ENCODE assay signal across 8 cellular contexts in the genomic region with DNA sequence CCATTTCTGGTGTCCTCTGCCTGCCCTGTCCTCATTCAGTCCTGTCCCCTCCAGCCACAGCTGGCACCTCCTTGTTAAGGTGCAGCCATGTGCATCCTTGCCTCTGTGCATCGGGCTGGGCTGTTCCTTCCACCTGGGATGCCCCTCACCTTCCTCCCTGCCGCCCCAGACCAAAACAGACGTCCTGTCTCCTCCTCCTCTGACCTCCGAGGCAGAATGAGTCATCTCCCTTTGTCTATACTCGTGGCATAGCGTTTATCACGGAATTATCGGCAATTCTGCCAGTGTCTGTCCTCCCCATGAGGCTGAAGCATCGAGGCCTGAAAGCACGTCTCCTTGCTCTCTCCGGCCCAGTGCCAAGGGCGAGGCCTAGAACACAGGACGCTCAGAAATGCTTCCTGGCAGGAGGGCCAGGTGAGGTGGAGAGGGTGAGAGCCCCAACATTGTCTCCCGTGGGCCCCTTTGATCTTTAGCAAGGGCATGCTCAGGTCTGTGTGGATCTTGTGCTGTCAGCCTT. TPM values are rescaled to one million over a fixed set of nuclear protein-coding genes. Genes with fewer than 3 reads are reported as not detected.
A peak's percentile ranks its signal among the peaks of the same experiment; 100 is the strongest.
DNase-seq lines count a peak whose midpoint lies in the region; TF ChIP-seq lines count a peak whose summit lies in the region.

No MANE protein-coding gene starts in this region.

- peak overlapping the region; percentile 82 for H4K91ac ChIP-seq in trophoblast cell (ENCODE audit: low read depth, low read length)

- no peaks in the 10 kb centered on the region for H3K9me3 ChIP-seq in Peyer's patch
- no peaks in the 10 kb centered on the region for H3K9me3 ChIP-seq in esophagus (ENCODE audit: control insufficient read depth in 2 of 2, insufficient read depth in 1 of 2, low read depth in 1 of 2, low read length in 1 of 2)
- no peaks in the 10 kb centered on the region for H3K9me3 ChIP-seq in trophoblast cell (ENCODE audit: insufficient read depth, low read depth, low read length)

- no peak overlapping the region for H3K23ac ChIP-seq in trophoblast cell (ENCODE audit: low read length)

- peak overlapping the region; percentile 6 for H3K18ac ChIP-seq in trophoblast cell (ENCODE audit: low read length)

- peak overlapping the region; percentile 60 for H2BK12ac ChIP-seq in trophoblast cell (ENCODE audit: low read length)

- DNase-seq in GM12865 (ENCODE audit: low read depth) = peak; percentile 53
- peak in 2 of 3 donors; percentile 71 for DNase-seq in Peyer's patch
- peak in 1 of 2 donors; percentile 36 for DNase-seq in trophoblast cell
- DNase-seq in iPS-NIHi11 (ENCODE audit: low spot score) = no peak
- no peak for DNase-seq in NCI-H774 (lab: John Stamatoyannopoulos, UW)
- DNase-seq in HuH-7.5 (ENCODE audit: low spot score) = no peak
- no peak for DNase-seq in NCI-H128 (lab: John Stamatoyannopoulos, UW; ENCODE audit: unreplicated experiment)

- H3K14ac ChIP-seq in trophoblast cell (ENCODE audit: low read length) = peak overlapping the region; percentile 80

- H3K36me3 ChIP-seq in Peyer's patch (no peaks in the 10 kb centered on the region), esophagus (ENCODE audit: control insufficient read depth in 2 of 2, insufficient read depth in 2 of 2, low read length in 1 of 2) (no peaks in the 10 kb centered on the region), trophoblast cell (ENCODE audit: control insufficient read depth in 1 of 2, insufficient read depth in 2 of 2, low read length in 2 of 2) (no peaks in the 10 kb centered on the region)

- H3K27ac ChIP-seq in Peyer's patch (peak overlapping the region; percentile 40 to 79 (median 58)), esophagus (ENCODE audit: low read depth in 2 of 2, low read length in 1 of 2) (peak overlapping the region; percentile 91 to 92), trophoblast cell (ENCODE audit: low read depth, low read length) (peak overlapping the region; percentile 96)

- peak overlapping the region; percentile 27 for H2AFZ ChIP-seq in trophoblast cell (ENCODE audit: insufficient read depth, low read length, poor library complexity)

- peak overlapping the region; percentile 55 for H3K4me2 ChIP-seq in trophoblast cell (ENCODE audit: low read length)

- peaks cover 4 to 49% (median 8%) of the 10 kb centered on the region in 4 donors for H3K4me1 ChIP-seq in Peyer's patch
- peaks cover 0 to 31% of the 10 kb centered on the region in 2 donors for H3K4me1 ChIP-seq in esophagus (ENCODE audit: control insufficient read depth in 2 of 2, insufficient read depth in 2 of 2, low read length in 1 of 2)
- peaks cover 31 to 37% of the 10 kb centered on the region in 2 experiments for H3K4me1 ChIP-seq in trophoblast cell (ENCODE audit: control insufficient read depth in 1 of 2, insufficient read depth in 2 of 2, low read length in 2 of 2)

- peak overlapping the region; percentile 62 for H2BK5ac ChIP-seq in trophoblast cell (ENCODE audit: low read depth, low read length, poor library complexity)

- H3K79me2 ChIP-seq in trophoblast cell (ENCODE audit: control insufficient read depth, insufficient read depth, low read length, poor library complexity) = peaks cover 35% of the 10 kb centered on the region

- peak overlapping the region; percentile 74 for H2BK120ac ChIP-seq in trophoblast cell (ENCODE audit: insufficient read depth, low read length, poor library complexity)

- no peak for TF ChIP-seq POLR2A in Peyer's patch (IDR thresholded peaks at IDR 0.05)

- peak overlapping the region; percentile 33 for H3K4me3 ChIP-seq in GM12865 (ENCODE audit: low read depth, low read length)
- no peak overlapping the region for H3K4me3 ChIP-seq in Peyer's patch
- H3K4me3 ChIP-seq in esophagus (ENCODE audit: low read depth in 1 of 2, low read length in 2 of 2) = no peak overlapping the region
- H3K4me3 ChIP-seq in trophoblast cell (ENCODE audit: low read depth, low read length) = no peak overlapping the region

- peak overlapping the region; percentile 29 for H3K4ac ChIP-seq in trophoblast cell (ENCODE audit: low read depth, low read length)

- peaks cover 32% of the 10 kb centered on the region for H3K79me1 ChIP-seq in trophoblast cell (ENCODE audit: low read length)

- H3K9ac ChIP-seq in trophoblast cell (ENCODE audit: low read length) = no peak overlapping the region

- H3K27me3 ChIP-seq in Peyer's patch (no peaks in the 10 kb centered on the region), esophagus (ENCODE audit: control insufficient read depth in 1 of 2, insufficient read depth in 2 of 2, low read length in 2 of 2) (no peaks in the 10 kb centered on the region), trophoblast cell (ENCODE audit: insufficient read depth, low read length) (no peaks in the 10 kb centered on the region)

- no peak for TF ChIP-seq CTCF in GM12865 (IDR thresholded peaks at IDR 0.05; ENCODE audit: insufficient read depth, low read depth, low read length, missing control alignments)
- TF ChIP-seq CTCF in Peyer's patch (IDR thresholded peaks at IDR 0.05) = no peak

- H2AK5ac ChIP-seq in trophoblast cell (ENCODE audit: low read length) = peak overlapping the region; percentile 36

- H4K8ac ChIP-seq in trophoblast cell (ENCODE audit: low read depth, low read length) = peak overlapping the region; percentile 38

- 10 to 17% methylated on average over 14 of the region's 14 CpGs for WGBS in esophagus, 2 donors
- no CpG with 5 or more reads among the region's 14 CpGs for whole genome bisulfite sequencing in trophoblast cell (ENCODE audit: extremely low coverage, insufficient coverage, insufficient read length)

- H4K12ac ChIP-seq in trophoblast cell (ENCODE audit: low read depth, low read length) = peak overlapping the region; percentile 22

RNA-seq across cellular contexts. Expression of a gene that starts 4.6 kb away (rescaled TPM):
- 10 to 100 TPM; 12.8 to 51.2 (median 47.6) TPM for total RNA-seq in Peyer's patch
- 10 to 100 TPM; 10.7 to 14.4 TPM for polyA plus RNA-seq in esophagus
- 16.7 and 17.4 TPM in 2 replicates for polyA plus RNA-seq in trophoblast cell (2013)

Comparison
In these comparisons a context has a peak if more than half of its experiments do, and no peak if none do; other contexts are left out.
1. DNase-seq: peak in GM12865 (single experiment) and Peyer's patch (2 of 3); none in iPS-NIHi11 (single experiment), NCI-H774 (single experiment), HuH-7.5 (single experiment) and NCI-H128 (single experiment).
2. Peak in every context shown above with its lines, with median percentiles within 50 percentile points of each other: H3K27ac ChIP-seq.